In the genomic region with DNA sequence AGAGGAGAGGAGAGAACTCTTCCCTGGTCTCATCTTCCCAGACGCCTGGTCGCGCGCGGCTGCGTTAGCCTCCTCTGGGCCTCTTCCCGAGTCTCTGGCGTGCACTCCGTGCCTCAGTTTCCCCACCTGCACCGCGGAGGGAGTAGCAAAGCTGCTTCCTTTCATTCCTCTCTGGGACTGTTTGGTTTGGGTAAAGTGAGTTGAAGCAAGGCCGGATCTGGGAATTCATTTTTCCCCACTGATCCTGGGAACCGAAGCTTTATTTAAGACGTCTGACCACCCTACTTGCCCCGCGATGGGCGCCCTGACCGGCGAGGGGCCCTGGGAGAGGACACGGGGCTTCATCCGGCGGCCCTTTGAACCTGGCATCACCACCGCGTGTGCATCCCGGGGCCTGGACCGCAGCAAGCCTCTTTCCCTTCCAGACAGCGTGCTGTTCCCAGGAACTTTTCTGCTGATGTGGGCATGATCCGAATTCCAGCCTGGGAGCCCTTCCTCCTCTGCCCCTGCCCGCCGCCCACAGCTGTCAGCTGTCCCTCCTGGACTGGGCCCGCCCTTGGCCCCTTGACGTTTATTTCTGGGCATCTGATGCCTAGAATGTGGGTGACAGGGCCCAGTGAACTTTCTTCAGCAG, we compare ENCODE assay signal across 8 cellular contexts. TPM values are rescaled to one million over a fixed set of nuclear protein-coding genes. Genes with fewer than 3 reads are reported as not detected.
DNase-seq lines count a peak whose midpoint lies in the region; ATAC-seq and TF ChIP-seq lines count a peak whose summit lies in the region.

No MANE protein-coding gene starts in this region.

- H3K36me3 Mint-ChIP-seq in osteocyte (ENCODE audit: unreplicated experiment), result no peaks in the 10 kb centered on the region

- ATAC-seq in HG03039 (IDR thresholded peaks at IDR 0.05; ENCODE audit: unreplicated experiment) (no peak), GM18498 (IDR thresholded peaks at IDR 0.05; ENCODE audit: unreplicated experiment) (no peak)

- H3K4me3 Mint-ChIP-seq in osteocyte (ENCODE audit: unreplicated experiment), result peak overlapping the region; percentile 90

- H3K4me3 ChIP-seq in SK-N-MC (peak overlapping the region; percentile 81), fibroblast of the aortic adventitia (ENCODE audit: low read depth, low read length) (peak overlapping the region; percentile 84)

- H3K27ac Mint-ChIP-seq in osteocyte (ENCODE audit: unreplicated experiment), result peak overlapping the region; percentile 84

- no peaks in the 10 kb centered on the region for H3K9me3 Mint-ChIP-seq in osteocyte (ENCODE audit: unreplicated experiment)

- no peak overlapping the region for H3K27ac ChIP-seq in SK-N-MC

- no peaks in the 10 kb centered on the region for H3K36me3 ChIP-seq in SK-N-MC (ENCODE audit: insufficient read depth, low read length)

- no peaks in the 10 kb centered on the region for H3K9me3 ChIP-seq in SK-N-MC (ENCODE audit: low read depth, low read length)

- H3K4me1 Mint-ChIP-seq in osteocyte (ENCODE audit: unreplicated experiment), result peaks cover 31% of the 10 kb centered on the region

- H3K9ac ChIP-seq in SK-N-MC (ENCODE audit: insufficient read length), result peak overlapping the region; percentile 55

- H3K27me3 Mint-ChIP-seq in osteocyte (ENCODE audit: unreplicated experiment), result peaks cover 5% of the 10 kb centered on the region

- DNase-seq in ELR (ENCODE audit: low read depth), result peak; percentile 37
- DNase-seq in SK-N-MC (ENCODE audit: low read depth, low spot score), result no peak
- DNase-seq in fibroblast of the aortic adventitia (ENCODE audit: low read depth), result peak; percentile 17
- DNase-seq in osteocyte (ENCODE audit: extremely low spot score, unreplicated experiment), result no peak
- DNase-seq in SHP77 (lab: John Stamatoyannopoulos, UW), result no peak
- no peak for DNase-seq in occipital lobe (lab: John Stamatoyannopoulos, UW)

- TF ChIP-seq CTCF in fibroblast of the aortic adventitia (IDR thresholded peaks at IDR 0.05; ENCODE audit: insufficient read depth, low read length) (no peak), osteocyte (IDR thresholded peaks at IDR 0.05) (no peak)

RNA-seq across cellular contexts. Expression of gene LDLRAD3, which starts 0.8 kb away (rescaled TPM):
- total RNA-seq in fibroblast of the aortic adventitia (ENCODE audit: low replicate concordance) (8.6 and 10.8 TPM in 2 replicates), osteocyte (15.0 and 18.2 TPM in 2 replicates), occipital lobe (58.8 TPM)

Comparison
In these comparisons a context has a peak if more than half of its experiments do, and no peak if none do; other contexts are left out.
1. DNase-seq: peak in ELR (single experiment) and fibroblast of the aortic adventitia (single experiment); none in SK-N-MC (single experiment), osteocyte (single experiment), SHP77 (0 of 2) and occipital lobe (single experiment).